12 cellular contexts compared by ENCODE assay signal in genomic region chr10:11272915-11273389, GRCh38.
DNase-seq lines count a peak whose midpoint lies in the region; ATAC-seq and TF ChIP-seq lines count a peak whose summit lies in the region.
"Had no signal": no experiment of that assay in that cellular context is flagged by ENCODE, and none has a peak within 500 bp of the region (broad histone marks: within the 10 kb centered on the region; RNA-seq: fewer than 3 reads in every experiment).

No MANE protein-coding gene starts in this region.

- peaks cover 4% of the 10 kb centered on the region for H3K4me1 Mint-ChIP-seq in endothelial cell (ENCODE audit: unreplicated experiment)

- no peak overlapping the region for H3K4me3 Mint-ChIP-seq in endothelial cell (ENCODE audit: unreplicated experiment)

- H3K27me3 Mint-ChIP-seq in endothelial cell (ENCODE audit: unreplicated experiment) = no peaks in the 10 kb centered on the region

- TF ChIP-seq CTCF in endothelial cell (IDR thresholded peaks at IDR 0.05; ENCODE audit: unreplicated experiment) = no peak

- peak; percentile 69 for ATAC-seq in GM18517 (IDR thresholded peaks at IDR 0.05; ENCODE audit: unreplicated experiment)
- peak; percentile 51 for ATAC-seq in GM21423 (IDR thresholded peaks at IDR 0.05; ENCODE audit: unreplicated experiment)
- ATAC-seq in HG03469 (IDR thresholded peaks at IDR 0.05; ENCODE audit: unreplicated experiment) = peak; percentile 58

- no peak overlapping the region for H3K27ac ChIP-seq in substantia nigra (ENCODE audit: low read depth, low read length, poor library complexity, severe bottlenecking)
- H3K27ac ChIP-seq: adrenal gland had no signal

- H3K27ac Mint-ChIP-seq in endothelial cell (ENCODE audit: unreplicated experiment) = no peak overlapping the region

- peaks cover 4% of the 10 kb centered on the region for H3K36me3 Mint-ChIP-seq in endothelial cell (ENCODE audit: low read depth, unreplicated experiment)

- peak; percentile 20 for DNase-seq in stimulated activated CD4-positive, alpha-beta T cell treated with anti-CD3 and anti-CD28 coated beads, Interleukin-12 subunit alpha, Interleukin-12 subunit beta, amount 100 ng/mL, for 4 hours
- no peak for DNase-seq in substantia nigra (lab: John Stamatoyannopoulos, UW)
- DNase-seq in NCI-H524 (lab: John Stamatoyannopoulos, UW) = no peak
- DNase-seq in H4 (ENCODE audit: low spot score) = no peak
- no peak for DNase-seq in endothelial cell (ENCODE audit: low spot score)
- DNase-seq: adrenal gland, mammary epithelial cell, NCI-H1694 treated with DMSO at 0.1 percent for 48 hours, SW 1271 had no signal

- no peaks in the 10 kb centered on the region for H3K9me3 Mint-ChIP-seq in endothelial cell (ENCODE audit: unreplicated experiment)
